In genomic region chr7:143214789-143215679, GRCh38 we compare ENCODE assay signal across 7 cellular contexts. TPM values are rescaled to one million over a fixed set of nuclear protein-coding genes. Genes with fewer than 3 reads are reported as not detected.
DNase-seq lines count a peak whose midpoint lies in the region; ATAC-seq and TF ChIP-seq lines count a peak whose summit lies in the region.

No MANE protein-coding gene starts in this region.

- in situ Hi-C loops in GM13976 (cut with MboI; ENCODE audit: low sequenced_read_pairs, unreplicated experiment) (loop anchor here (5.0 to 25.0 kb wide), 2 partner anchors 203 to 578 kb away; no protein-coding TSS in a partner anchor), SK-MEL-5 (cut with HindIII; ENCODE audit: low pct_unique_long_range_greater_than_20kb, low sequenced_read_pairs) (loop anchor here (25.0 kb wide), 1 partner anchor 203 kb away; no protein-coding TSS in a partner anchor)

- no peak overlapping the region for H3K4me3 Mint-ChIP-seq in activated naive CD8-positive, alpha-beta T cell treated with anti-CD3 and anti-CD28 coated beads, Interleukin-2, amount 10 ng/mL, durations not matched to agents 7 days and 5 days

- peak; percentile 87 for ATAC-seq in HG02642 (IDR thresholded peaks at IDR 0.05; ENCODE audit: poor library complexity, unreplicated experiment)
- peak; percentile 60 for ATAC-seq in activated naive CD8-positive, alpha-beta T cell treated with anti-CD3 and anti-CD28 coated beads, Interleukin-2, amount 10 ng/mL, durations not matched to agents 7 days and 5 days (ENCODE audit: low read depth)

- H3K4me3 ChIP-seq in cardiac muscle cell = no peak overlapping the region

- POLR2A ChIA-PET in activated naive CD8-positive, alpha-beta T cell treated with anti-CD3 and anti-CD28 coated beads, Interleukin-2, amount 10 ng/mL, durations not matched to agents 7 days and 5 days (lab: Charles Lee) = interaction anchor here (0.7 kb wide), 1 partner anchor 212 kb away, joined by 4 read pairs; no protein-coding TSS in a partner anchor

- H3K27me3 Mint-ChIP-seq in activated naive CD8-positive, alpha-beta T cell treated with anti-CD3 and anti-CD28 coated beads, Interleukin-2, amount 10 ng/mL, durations not matched to agents 7 days and 5 days = peaks cover 11% of the 10 kb centered on the region

- no peaks in the 10 kb centered on the region for H3K36me3 Mint-ChIP-seq in activated naive CD8-positive, alpha-beta T cell treated with anti-CD3 and anti-CD28 coated beads, Interleukin-2, amount 10 ng/mL, durations not matched to agents 7 days and 5 days

- no peaks in the 10 kb centered on the region for H3K36me3 ChIP-seq in cardiac muscle cell

- H3K9me3 Mint-ChIP-seq in activated naive CD8-positive, alpha-beta T cell treated with anti-CD3 and anti-CD28 coated beads, Interleukin-2, amount 10 ng/mL, durations not matched to agents 7 days and 5 days = no peaks in the 10 kb centered on the region

- H3K4me1 Mint-ChIP-seq in activated naive CD8-positive, alpha-beta T cell treated with anti-CD3 and anti-CD28 coated beads, Interleukin-2, amount 10 ng/mL, durations not matched to agents 7 days and 5 days = no peaks in the 10 kb centered on the region

- no peaks in the 10 kb centered on the region for H3K4me1 ChIP-seq in cardiac muscle cell (ENCODE audit: low read depth)

- peaks cover 4% of the 10 kb centered on the region for H3K27me3 ChIP-seq in cardiac muscle cell

- TF ChIP-seq CTCF in GM13976 (IDR thresholded peaks at IDR 0.05; ENCODE audit: borderline replicate concordance, control extremely low read depth, extremely low read depth, insufficient read depth, missing control alignments) = peak; percentile 93
- peak; percentile 99 for TF ChIP-seq CTCF in cardiac muscle cell (IDR thresholded peaks at IDR 0.05; ENCODE audit: low read depth, low read length)

- H3K27ac ChIP-seq in cardiac muscle cell = no peak overlapping the region

- H3K9me3 ChIP-seq in cardiac muscle cell (ENCODE audit: low read depth) = no peaks in the 10 kb centered on the region

- H3K27ac Mint-ChIP-seq in activated naive CD8-positive, alpha-beta T cell treated with anti-CD3 and anti-CD28 coated beads, Interleukin-2, amount 10 ng/mL, durations not matched to agents 7 days and 5 days = no peak overlapping the region

- DNase-seq in GM13976 (ENCODE audit: low spot score) (peak; percentile 75), NCI-H1092 (lab: John Stamatoyannopoulos, UW) (peak; percentile 85), SK-MEL-5 (ENCODE audit: low read depth, low spot score) (peak; percentile 93), cardiac muscle cell (ENCODE audit: low read depth in 1 of 2, low spot score in 1 of 2) (peak; percentile 89 to 90), renal cortical epithelial cell (ENCODE audit: low read depth) (peak; percentile 83)
- DNase-seq in activated naive CD8-positive, alpha-beta T cell treated with anti-CD3 and anti-CD28 coated beads, Interleukin-2, amount 10 ng/mL, durations not matched to agents 7 days and 5 days = peak; percentile 43

RNA-seq across cellular contexts. Expression of gene TAS2R40, which starts 6.8 kb away (rescaled TPM):
- total RNA-seq in SK-MEL-5 (2014; rRNA removed; shearing (Covaris generic)) = not detected in 2 replicates
- polyA plus RNA-seq in SK-MEL-5 (2015; cell fraction: cytosol; rRNA removed) = not detected in 2 replicates
- polyA plus RNA-seq in SK-MEL-5 (2015; cell fraction: nucleus; rRNA removed) = not detected in 2 replicates
- not detected for total RNA-seq in activated naive CD8-positive, alpha-beta T cell treated with anti-CD3 and anti-CD28 coated beads, Interleukin-2, amount 10 ng/mL, durations not matched to agents 7 days and 5 days
- total RNA-seq in cardiac muscle cell (not detected in 2 replicates), renal cortical epithelial cell (not detected in 2 replicates)
- polyA plus RNA-seq in cardiac muscle cell = not detected in 2 replicates

RNA-seq across cellular contexts. Expression of gene TAS2R39, which starts 31.8 kb away (rescaled TPM):
- not detected in 2 replicates for total RNA-seq in SK-MEL-5 (2014; rRNA removed; shearing (Covaris generic))
- not detected in 2 replicates for polyA plus RNA-seq in SK-MEL-5 (2015; cell fraction: cytosol; rRNA removed)
- polyA plus RNA-seq in SK-MEL-5 (2015; cell fraction: nucleus; rRNA removed) = not detected in 2 replicates
- total RNA-seq in activated naive CD8-positive, alpha-beta T cell treated with anti-CD3 and anti-CD28 coated beads, Interleukin-2, amount 10 ng/mL, durations not matched to agents 7 days and 5 days = not detected
- total RNA-seq in cardiac muscle cell (not detected in 2 replicates), renal cortical epithelial cell (not detected in 2 replicates)
- 0.75 TPM in 1 of 2 replicates, not detected in the other for polyA plus RNA-seq in cardiac muscle cell

RNA-seq across cellular contexts. Expression of gene GSTK1, which starts 48.2 kb away (rescaled TPM):
- 144 and 161 TPM in 2 replicates for total RNA-seq in SK-MEL-5 (2014; rRNA removed; shearing (Covaris generic))
- 189 and 200 TPM in 2 replicates for polyA plus RNA-seq in SK-MEL-5 (2015; cell fraction: cytosol; rRNA removed)
- polyA plus RNA-seq in SK-MEL-5 (2015; cell fraction: nucleus; rRNA removed) = 511 and 657 TPM in 2 replicates
- total RNA-seq in activated naive CD8-positive, alpha-beta T cell treated with anti-CD3 and anti-CD28 coated beads, Interleukin-2, amount 10 ng/mL, durations not matched to agents 7 days and 5 days = 100 to 1,000 TPM; 355 to 368 TPM
- total RNA-seq in cardiac muscle cell = 218 and 221 TPM in 2 replicates
- 230 and 248 TPM in 2 replicates for polyA plus RNA-seq in cardiac muscle cell
- 123 and 150 TPM in 2 replicates for total RNA-seq in renal cortical epithelial cell

Comparison
In these comparisons a context has a peak if more than half of its experiments do, and no peak if none do; other contexts are left out.
1. DNase-seq: peak in every context shown above with its lines; median percentile 93 in SK-MEL-5; 90 in cardiac muscle cell; 85 in NCI-H1092; 83 in renal cortical epithelial cell; 75 in GM13976; 43 in activated naive CD8-positive, alpha-beta T cell treated with anti-CD3 and anti-CD28 coated beads, Interleukin-2, amount 10 ng/mL, durations not matched to agents 7 days and 5 days.